Comparison of ENCODE assay signal across 8 cellular contexts in genomic region chr11:19557720-19558140, GRCh38.
DNase-seq lines count a peak whose midpoint lies in the region; ATAC-seq, FAIRE-seq and TF ChIP-seq lines count a peak whose summit lies in the region.

No MANE protein-coding gene starts in this region.

- H2BK12ac ChIP-seq in H1 (ENCODE audit: low read depth, low read length), result no peak overlapping the region

- H3K27ac ChIP-seq in H1 (ENCODE audit: low read depth, low read length), result no peak overlapping the region

- H3K4me1 Mint-ChIP-seq in Caco-2 (ENCODE audit: low read depth, unreplicated experiment), result peaks cover 8% of the 10 kb centered on the region

- no peak for TF ChIP-seq EP300 in H1 (IDR thresholded peaks at IDR 0.05; ENCODE audit: borderline replicate concordance in 1 of 2, low read depth in 2 of 2, low read length in 2 of 2)

- no peak overlapping the region for H3K4me3 ChIP-seq in Caco-2 (ENCODE audit: low read depth, low read length)
- no peak overlapping the region for H3K4me3 ChIP-seq in H1 (ENCODE audit: extremely low read depth in 1 of 4, insufficient read depth in 2 of 4, low read depth in 3 of 4, low read length in 4 of 4)

- no peak overlapping the region for H3K23ac ChIP-seq in H1 (ENCODE audit: insufficient read length)

- H4K5ac ChIP-seq in H1 (ENCODE audit: insufficient read length, low read depth, low read length), result no peak overlapping the region

- H3K79me1 ChIP-seq in H1 (ENCODE audit: low read depth, low read length), result no peaks in the 10 kb centered on the region

- H3K9ac ChIP-seq in H1 (replicated peaks in 1 of 4; ENCODE audit: extremely low read depth in 1 of 4, low read depth in 3 of 4, low read length in 3 of 4), result no peak overlapping the region

- no TSS peak for BruUV-seq in Caco-2 (replicated peaks; lab: Mats Ljungman, UMichigan)

- TF ChIP-seq POLR2A in H1 (IDR thresholded peaks at IDR 0.05; ENCODE audit: control extremely low read depth in 1 of 2, low read depth in 2 of 2, low read length in 2 of 2), result no peak

- H2BK5ac ChIP-seq in H1 (ENCODE audit: low read depth, low read length), result no peak overlapping the region

- DNase-seq in Caco-2, result peak; percentile 84 to 89
- DNase-seq in HEK293T (ENCODE audit: extremely low spot score), result peak; percentile 74
- DNase-seq in NCI-H69 (lab: John Stamatoyannopoulos, UW), result peak; percentile 72
- DNase-seq in activated CD8-positive, alpha-beta memory T cell treated with anti-CD3 and anti-CD28 coated beads for 4 hours (ENCODE audit: low read depth in 2 of 2), result peak; percentile 5 to 16
- DNase-seq in H1 (ENCODE audit: low read depth in 1 of 2, low spot score in 2 of 2), result peak; percentile 84 to 93
- DNase-seq in middle frontal gyrus (ENCODE audit: extremely low spot score, low spot score), result peak; percentile 85
- DNase-seq in stimulated activated CD8-positive, alpha-beta memory T cell treated with anti-CD3 and anti-CD28 coated beads, Interleukin-4, amount 100 ng/mL, for 4 hours (ENCODE audit: low read depth in 2 of 2, low spot score in 1 of 2), result peak; percentile 16 to 41

- no peak overlapping the region for H4K8ac ChIP-seq in H1 (ENCODE audit: extremely low read depth, insufficient read depth, low read length)

- H3K56ac ChIP-seq in H1 (replicated peaks; ENCODE audit: insufficient read length, low read depth, low read length), result no peak overlapping the region

- no peak overlapping the region for H3K27ac Mint-ChIP-seq in Caco-2 (ENCODE audit: unreplicated experiment)

- H3K4me1 ChIP-seq in Caco-2 (peaks cover 13% of the 10 kb centered on the region), H1 (replicated peaks in 1 of 4; ENCODE audit: control insufficient read depth in 3 of 4, insufficient read depth in 4 of 4, low read length in 3 of 4) (peaks cover 0 to 10% (median 3%) of the 10 kb centered on the region in 4 experiments; a peak in 3 of 7 replicates)

- H4K91ac ChIP-seq in H1 (replicated peaks; ENCODE audit: insufficient read length, low read length), result no peak overlapping the region

- no peak overlapping the region for H3K14ac ChIP-seq in H1 (ENCODE audit: insufficient read length)

- TF ChIP-seq CTCF in Caco-2 (IDR thresholded peaks at IDR 0.05; ENCODE audit: insufficient read depth in 1 of 2, low read depth in 1 of 2, low read length in 1 of 2, severe bottlenecking in 1 of 2, unreplicated experiment in 1 of 2) (peak; percentile 87 to 90), H1 (IDR thresholded peaks at IDR 0.05; ENCODE audit: control extremely low read depth in 1 of 3, insufficient read depth in 1 of 3, low read depth in 1 of 3, low read length in 3 of 3) (peak; percentile 97 to 100 (median 99))

- peak; percentile 94 to 96 for TF ChIP-seq RAD21 in H1 (IDR thresholded peaks at IDR 0.05 in 1 of 2, conservative IDR thresholded peaks at IDR 0.05 in 1 of 2; ENCODE audit: low read depth in 2 of 2, low read length in 2 of 2)

- no peak overlapping the region for H3K4ac ChIP-seq in H1 (replicated peaks; ENCODE audit: insufficient read length, low read depth, low read length)

- H3K36me3 Mint-ChIP-seq in Caco-2 (ENCODE audit: insufficient read depth, unreplicated experiment), result no peaks in the 10 kb centered on the region

- no peaks in the 10 kb centered on the region for H3K23me2 ChIP-seq in H1 (ENCODE audit: low read depth, low read length)

- H3K27me3 ChIP-seq in Caco-2 (replicated peaks; ENCODE audit: control insufficient read depth, insufficient read depth, low read length) (no peaks in the 10 kb centered on the region), H1 (replicated peaks in 1 of 4; ENCODE audit: control insufficient read depth in 3 of 4, extremely low read depth in 1 of 4, insufficient read depth in 3 of 4, low read length in 3 of 4) (no peaks in the 10 kb centered on the region; a peak in 1 of 7 replicates)

- H3K9me3 ChIP-seq in Caco-2, result no peaks in the 10 kb centered on the region
- no peaks in the 10 kb centered on the region for H3K9me3 ChIP-seq in H1 (ENCODE audit: insufficient read depth in 2 of 2, low read depth in 1 of 2, low read length in 1 of 2)

- H2AFZ ChIP-seq in H1 (ENCODE audit: low read length), result no peak overlapping the region

- H3K18ac ChIP-seq in H1 (ENCODE audit: extremely low read depth, low read length), result no peak overlapping the region

- H3K4me3 Mint-ChIP-seq in Caco-2 (ENCODE audit: unreplicated experiment), result no peak overlapping the region

- no peak overlapping the region for H2BK20ac ChIP-seq in H1 (ENCODE audit: low read length)

- CTCF ChIA-PET in Caco-2 (lab: Charles Lee) (interaction anchor here (0.5 to 1.8 kb wide), 9 partner anchors 28 to 566 kb away, joined by 3 to 9 read pairs (median 4); no protein-coding TSS in a partner anchor), HEK293T (lab: Yijun Ruan, JAX) (interaction anchor here (0.8 to 1.2 kb wide), 7 partner anchors 8 to 487 kb away, joined by 3 to 7 read pairs (median 4); no protein-coding TSS in a partner anchor), H1 (lab: Charles Lee; ENCODE audit: partially characterized antibody) (interaction anchor here (0.6 to 4.6 kb wide), 44 partner anchors 10 to 1548 kb away, joined by 3 to 42 read pairs (median 4); partner anchors contain the start of gene CSRP3)

- WGBS in H1 (ENCODE audit: extremely low coverage in 1 of 2, insufficient coverage in 1 of 2, insufficient read length in 1 of 2, insufficient replicate concordance in 2 of 2, low coverage in 1 of 2, low lambda C conversion rate in 2 of 2, missing lambda C conversion rate in 1 of 2), 2 experiments, result 9% methylated on average over 7 of the region's 7 CpGs; no CpG with 5 or more reads in 1 of the 2 experiments

- H3K4me2 ChIP-seq in H1 (ENCODE audit: insufficient read depth in 1 of 2, low read depth in 2 of 2, low read length in 2 of 2), result 0 out of 4 replicates have a peak overlapping the region, but pooled peaks of 1 of the 2 experiments have one; percentile 25

- no peaks in the 10 kb centered on the region for H3K27me3 Mint-ChIP-seq in Caco-2 (ENCODE audit: insufficient read depth, unreplicated experiment)

- H3K9me3 Mint-ChIP-seq in Caco-2 (ENCODE audit: unreplicated experiment), result no peaks in the 10 kb centered on the region

- H2BK15ac ChIP-seq in H1 (ENCODE audit: low read length), result no peak overlapping the region

- no peak overlapping the region for H2AK5ac ChIP-seq in H1 (ENCODE audit: low read depth, low read length)

- peak; percentile 96 for FAIRE-seq in H1 (lab: Jason Lieb, UNC)

- H3K36me3 ChIP-seq in Caco-2 (ENCODE audit: control insufficient read depth, insufficient read depth, low read length) (no peaks in the 10 kb centered on the region), H1 (ENCODE audit: control insufficient read depth in 2 of 4, insufficient read depth in 4 of 4, low read length in 3 of 4) (no peaks in the 10 kb centered on the region)

- intact Hi-C loops in Caco-2 (cut with micrococcal nuclease; ENCODE audit: unreplicated experiment), result loop anchor here (1.0 to 10.0 kb wide), 4 partner anchors 185 to 487 kb away; no protein-coding TSS in a partner anchor

- POLR2A ChIA-PET in Caco-2 (lab: Charles Lee), result no interaction called here
- POLR2A ChIA-PET in HEK293T (lab: Yijun Ruan, JAX), result no interaction called here
- POLR2A ChIA-PET in H1 (lab: Charles Lee; ENCODE audit: partially characterized antibody), result no interaction called here

- no peaks in the 10 kb centered on the region for H3K79me2 ChIP-seq in H1 (ENCODE audit: control insufficient read depth in 1 of 2, insufficient read depth in 2 of 2, low read length in 2 of 2)

- H2BK120ac ChIP-seq in H1 (replicated peaks; ENCODE audit: low read depth, low read length), result no peak overlapping the region

- no peaks in the 10 kb centered on the region for H4K20me1 ChIP-seq in H1 (replicated peaks in 1 of 2; ENCODE audit: control insufficient read depth in 1 of 2, insufficient read depth in 2 of 2, low read length in 2 of 2)

- no peak for ATAC-seq in HG03521 (IDR thresholded peaks at IDR 0.05; ENCODE audit: unreplicated experiment)

TF ChIP-seq in HEK293T, 16 proteins besides CTCF, POLR2A, EP300 and RAD21:
- TF ChIP-seq TARDBP (IDR thresholded peaks at IDR 0.05), result no peak
- TF ChIP-seq L3MBTL2 (conservative IDR thresholded peaks at IDR 0.05), result peak; percentile 22; the same call in 1 of the 2 replicates

TF ChIP-seq in H1, 55 proteins besides CTCF, POLR2A, EP300 and RAD21 (continues in another document):
- TF ChIP-seq JUN (IDR thresholded peaks at IDR 0.05; ENCODE audit: low read depth, low read length) (no peak), SP4 (IDR thresholded peaks at IDR 0.05; ENCODE audit: low read length) (no peak), SRF (IDR thresholded peaks at IDR 0.05; ENCODE audit: low read depth, low read length) (no peak), KDM1A (IDR thresholded peaks at IDR 0.05; ENCODE audit: borderline replicate concordance, low read length) (no peak), TBP (IDR thresholded peaks at IDR 0.05; ENCODE audit: low read depth, low read length) (peak; percentile 81), BCL11A (IDR thresholded peaks at IDR 0.05; ENCODE audit: low read depth in 2 of 2, low read length in 2 of 2) (no peak), CREB1 (IDR thresholded peaks at IDR 0.05) (peak; percentile 49; the same call in 1 of the 2 replicates), ZNF274 (IDR thresholded peaks at IDR 0.05; ENCODE audit: borderline replicate concordance, extremely low read depth, low read length) (no peak), HDAC6 (IDR thresholded peaks at IDR 0.05; ENCODE audit: low read depth, low read length) (no peak), EZH2 (IDR thresholded peaks at IDR 0.05; ENCODE audit: low read depth, low read length, severe bottlenecking) (no peak), CHD2 (IDR thresholded peaks at IDR 0.05; ENCODE audit: low read length) (no peak), KDM4A (IDR thresholded peaks at IDR 0.05; ENCODE audit: low read depth, low read length, severe bottlenecking) (no peak), RNF2 (IDR thresholded peaks at IDR 0.05; ENCODE audit: borderline replicate concordance, low read depth, low read length, missing control alignments, poor library complexity, severe bottlenecking) (no peak), BACH1 (IDR thresholded peaks at IDR 0.05; ENCODE audit: low read length) (no peak), ASH2L (IDR thresholded peaks at IDR 0.05; ENCODE audit: low read length) (no peak), MAX (IDR thresholded peaks at IDR 0.05) (peak; percentile 82), TAF7 (optimal IDR thresholded peaks at IDR 0.05; ENCODE audit: borderline replicate concordance, low read depth, low read length) (no peak), POU5F1 (IDR thresholded peaks at IDR 0.05; ENCODE audit: low read depth, low read length) (no peak)

Comparison
In these comparisons a context has a peak if more than half of its experiments do, and no peak if none do; other contexts are left out.
1. DNase-seq: peak in every context shown above with its lines; median percentile 88 in H1; 86 in Caco-2; 85 in middle frontal gyrus; 74 in HEK293T; 72 in NCI-H69; 28 in stimulated activated CD8-positive, alpha-beta memory T cell treated with anti-CD3 and anti-CD28 coated beads, Interleukin-4, amount 100 ng/mL, for 4 hours; 10 in activated CD8-positive, alpha-beta memory T cell treated with anti-CD3 and anti-CD28 coated beads for 4 hours.